Comparison of ENCODE assay signal across 10 cellular contexts in the genomic region with DNA sequence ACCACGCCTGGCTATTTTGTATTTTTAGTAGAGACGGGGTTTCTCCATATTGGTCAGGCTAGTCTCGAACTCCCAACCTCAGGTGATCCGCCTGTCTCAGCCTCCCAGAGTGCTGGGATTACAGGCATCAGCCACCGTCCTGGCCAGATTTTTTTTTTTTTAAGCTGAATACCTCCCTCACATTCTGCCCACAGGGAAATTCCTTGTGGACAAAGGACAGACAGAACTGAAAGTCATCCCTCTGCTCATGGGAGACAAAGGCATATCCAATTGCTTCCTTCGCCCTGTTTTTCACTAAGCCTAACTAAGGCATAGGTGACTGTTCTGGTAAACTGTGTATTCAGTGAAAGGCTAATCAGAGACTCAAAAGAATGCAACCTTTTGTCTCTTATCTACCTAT. TPM values are rescaled to one million over a fixed set of nuclear protein-coding genes. Genes with fewer than 3 reads are reported as not detected.
DNase-seq lines count a peak whose midpoint lies in the region; ATAC-seq, FAIRE-seq and TF ChIP-seq lines count a peak whose summit lies in the region.
"Not testable (repeated sequence)": the region's sequence is repeated elsewhere in the genome, so short reads cannot be mapped to it uniquely, and the experiment has no call there.
"Had no signal": no experiment of that assay in that cellular context is flagged by ENCODE, and none has a peak within 500 bp of the region (broad histone marks: within the 10 kb centered on the region; RNA-seq: fewer than 3 reads in every experiment).

No MANE protein-coding gene starts in this region.

- H3F3A ChIP-seq in GM23248 (ENCODE audit: insufficient read depth) = peaks cover 99% of the 10 kb centered on the region

- peaks cover 99% of the 10 kb centered on the region for H3K36me3 ChIP-seq in GM23248 (ENCODE audit: low read depth)
- H3K36me3 ChIP-seq in astrocyte (ENCODE audit: insufficient read depth, low read length) = peaks cover 33% of the 10 kb centered on the region
- H3K36me3 ChIP-seq in endodermal cell (ENCODE audit: control insufficient read depth, insufficient read depth, low read length) = not testable (repeated sequence)
- H3K36me3 ChIP-seq in osteoblast (ENCODE audit: insufficient read depth, low read length) = peaks cover 97% of the 10 kb centered on the region
- peaks cover 3 to 22% of the 10 kb centered on the region in 2 donors for H3K36me3 ChIP-seq in vagina

- in situ Hi-C loops in GM23248 (cut with MboI) = not testable (repeated sequence)

- not testable (repeated sequence) for TF ChIP-seq POLR2A in vagina (IDR thresholded peaks at IDR 0.05)

- CTCF ChIA-PET in RWPE1 (lab: Yijun Ruan, JAX) = interaction anchor here (0.6 to 1.2 kb wide), 2 partner anchors 159 to 371 kb away, joined by 3 read pairs; no protein-coding TSS in a partner anchor

- not testable (repeated sequence) for H2AFZ ChIP-seq in GM23248; astrocyte (ENCODE audit: low read depth, low read length); osteoblast (ENCODE audit: low read length)

- H3K27ac Mint-ChIP-seq in astrocyte (ENCODE audit: unreplicated experiment) = not testable (repeated sequence)
- H3K27ac Mint-ChIP-seq in endodermal cell = peak overlapping the region; percentile 22
- H3K27ac Mint-ChIP-seq in stimulated activated effector memory CD8-positive, alpha-beta T cell treated with anti-CD3 and anti-CD28 coated beads, Interleukin-12 subunit alpha, Interleukin-12 subunit beta, amount 100 ng/mL, for 72 hours = peak overlapping the region; percentile 29

- not testable (repeated sequence) for H4K20me1 ChIP-seq in GM23248 (ENCODE audit: insufficient read depth); astrocyte (ENCODE audit: insufficient read depth, low read length); osteoblast (ENCODE audit: insufficient read depth, low read length)

- not testable (repeated sequence) for H3K4me1 Mint-ChIP-seq in astrocyte (ENCODE audit: low read depth, unreplicated experiment); stimulated activated effector memory CD8-positive, alpha-beta T cell treated with anti-CD3 and anti-CD28 coated beads, Interleukin-12 subunit alpha, Interleukin-12 subunit beta, amount 100 ng/mL, for 72 hours
- peaks cover 13% of the 10 kb centered on the region for H3K4me1 Mint-ChIP-seq in endodermal cell

- not testable (repeated sequence) for H3K9me2 ChIP-seq in GM23248 (ENCODE audit: insufficient read depth)

- not testable (repeated sequence) for H3K4me2 ChIP-seq in GM23248 (ENCODE audit: unreplicated experiment); osteoblast (ENCODE audit: insufficient read depth, low read length)
- H3K4me2 ChIP-seq in astrocyte (ENCODE audit: low read length) = peak overlapping the region; percentile 37

- peak overlapping the region; percentile 13; the same call in 1 of the 2 replicates for H3K9ac ChIP-seq in GM23248
- H3K9ac ChIP-seq in astrocyte (ENCODE audit: low read length) = peak overlapping the region; percentile 24
- not testable (repeated sequence) for H3K9ac ChIP-seq in endodermal cell (ENCODE audit: extremely low read depth, low read length, poor library complexity, severe bottlenecking)

- not testable (repeated sequence) for DNase-seq in GM23248; RWPE1 (ENCODE audit: low spot score); osteoblast (ENCODE audit: insufficient read length, low spot score, missing footprints); stimulated activated effector memory CD8-positive, alpha-beta T cell treated with anti-CD3 and anti-CD28 coated beads, Interleukin-12 subunit alpha, Interleukin-12 subunit beta, amount 100 ng/mL, for 72 hours (ENCODE audit: low spot score in 2 of 2)
- peak; percentile 37 for DNase-seq in astrocyte (ENCODE audit: low read depth)
- peak; percentile 25 for DNase-seq in endodermal cell
- peak; percentile 11 for DNase-seq in kidney tubule cell (ENCODE audit: low spot score)
- DNase-seq in vagina (ENCODE audit: extremely low spot score in 2 of 2) = peak in 1 of 2 donors; percentile 19

- H3K9me3 Mint-ChIP-seq in astrocyte (ENCODE audit: unreplicated experiment); endodermal cell; stimulated activated effector memory CD8-positive, alpha-beta T cell treated with anti-CD3 and anti-CD28 coated beads, Interleukin-12 subunit alpha, Interleukin-12 subunit beta, amount 100 ng/mL, for 72 hours: not testable (repeated sequence)

- not testable (repeated sequence) for H3K4me3 Mint-ChIP-seq in astrocyte (ENCODE audit: unreplicated experiment); endodermal cell; stimulated activated effector memory CD8-positive, alpha-beta T cell treated with anti-CD3 and anti-CD28 coated beads, Interleukin-12 subunit alpha, Interleukin-12 subunit beta, amount 100 ng/mL, for 72 hours

- H3K79me2 ChIP-seq in GM23248 (ENCODE audit: insufficient read depth) (peaks cover 92% of the 10 kb centered on the region), osteoblast (ENCODE audit: insufficient read depth, low read length) (peaks cover 52% of the 10 kb centered on the region)
- not testable (repeated sequence) for H3K79me2 ChIP-seq in astrocyte (ENCODE audit: insufficient read depth, low read length)

- H3K9me3 ChIP-seq in GM23248 (ENCODE audit: low read depth); astrocyte (ENCODE audit: insufficient read depth, low read depth, low read length); endodermal cell (ENCODE audit: control insufficient read depth, low read length); osteoblast (ENCODE audit: low read depth, low read length); vagina: not testable (repeated sequence)

- not testable (repeated sequence) for FAIRE-seq in astrocyte (lab: Jason Lieb, UNC)

- H3K4me3 ChIP-seq in GM23248; astrocyte (ENCODE audit: insufficient read depth, low read depth, low read length); endodermal cell (ENCODE audit: low read length); osteoblast (ENCODE audit: insufficient read depth, low read length); vagina: not testable (repeated sequence)

- not testable (repeated sequence) for TF ChIP-seq CTCF in RWPE1 (conservative IDR thresholded peaks at IDR 0.05; ENCODE audit: low read depth); astrocyte (IDR thresholded peaks at IDR 0.05; ENCODE audit: insufficient read depth, low read depth, low read length); endodermal cell (conservative IDR thresholded peaks at IDR 0.05); osteoblast (IDR thresholded peaks at IDR 0.05; ENCODE audit: extremely low read depth, low read depth, low read length); vagina (IDR thresholded peaks at IDR 0.05)

- H3K27me3 ChIP-seq in GM23248 (replicated peaks; ENCODE audit: insufficient read depth); astrocyte (ENCODE audit: insufficient read depth, low read length); endodermal cell (ENCODE audit: control insufficient read depth, insufficient read depth, low read length, poor library complexity, severe bottlenecking); osteoblast (ENCODE audit: insufficient read depth, low read length); vagina: not testable (repeated sequence)

- not testable (repeated sequence) for ATAC-seq in stimulated activated effector memory CD8-positive, alpha-beta T cell treated with anti-CD3 and anti-CD28 coated beads, Interleukin-12 subunit alpha, Interleukin-12 subunit beta, amount 100 ng/mL, for 72 hours

- 92 to 97% methylated on average over 5 to 6 of the region's 6 CpGs for WGBS in GM23248 (ENCODE audit: low coverage in 1 of 2, low lambda C conversion rate in 2 of 2, missing lambda C conversion rate in 2 of 2), 2 experiments
- 86 to 93% methylated on average over 2 to 6 of the region's 6 CpGs for WGBS in endodermal cell (ENCODE audit: insufficient coverage in 1 of 2, insufficient read length in 1 of 2), 2 experiments

- peaks cover 13% of the 10 kb centered on the region for H3K4me1 ChIP-seq in GM23248 (ENCODE audit: insufficient read depth)
- H3K4me1 ChIP-seq in astrocyte (ENCODE audit: insufficient read depth, low read length) = peaks cover 17% of the 10 kb centered on the region
- H3K4me1 ChIP-seq in endodermal cell (ENCODE audit: control insufficient read depth, insufficient read depth, low read length) = not testable (repeated sequence)
- H3K4me1 ChIP-seq in osteoblast (ENCODE audit: insufficient read depth, low read length) = peaks cover 22% of the 10 kb centered on the region
- peaks cover 82% of the 10 kb centered on the region for H3K4me1 ChIP-seq in vagina

- peaks cover 23% of the 10 kb centered on the region for H3K27me3 Mint-ChIP-seq in astrocyte (ENCODE audit: low read depth, unreplicated experiment)
- H3K27me3 Mint-ChIP-seq in endodermal cell (ENCODE audit: insufficient read depth) = peaks cover 21% of the 10 kb centered on the region

- H3K36me3 Mint-ChIP-seq in astrocyte (ENCODE audit: low read depth, unreplicated experiment) = peaks cover 68% of the 10 kb centered on the region
- not testable (repeated sequence) for H3K36me3 Mint-ChIP-seq in endodermal cell (ENCODE audit: low read depth); stimulated activated effector memory CD8-positive, alpha-beta T cell treated with anti-CD3 and anti-CD28 coated beads, Interleukin-12 subunit alpha, Interleukin-12 subunit beta, amount 100 ng/mL, for 72 hours

- intact Hi-C loops in vagina (cut with DNase I) = not testable (repeated sequence)

- peak overlapping the region; percentile 48 for H3K27ac ChIP-seq in GM23248
- H3K27ac ChIP-seq in RWPE1 = peak overlapping the region; percentile 85
- peak overlapping the region; percentile 65 for H3K27ac ChIP-seq in astrocyte (ENCODE audit: low read depth, low read length)
- not testable (repeated sequence) for H3K27ac ChIP-seq in endodermal cell (ENCODE audit: low read depth, low read length)
- H3K27ac ChIP-seq in osteoblast (ENCODE audit: low read depth, low read length) = peak overlapping the region; percentile 90
- peak overlapping the region; percentile 64 for H3K27ac ChIP-seq in vagina

- POLR2A ChIA-PET in RWPE1 (lab: Yijun Ruan, JAX; ENCODE audit: low non-redundant PET) = not testable (repeated sequence)

RNA-seq across cellular contexts. Expression of a gene that starts 59.8 kb away (rescaled TPM):
- total RNA-seq in GM23248 (2014; rRNA removed; shearing (Covaris generic)) = 1,362 and 1,653 TPM in 2 replicates
- 344 and 350 TPM in 2 replicates for polyA plus RNA-seq in GM23248 (2016; fragmentation: Nextera tagmentation; extraction: Ambion mirVana)
- total RNA-seq in astrocyte (200 and 560 TPM in 2 replicates), endodermal cell (1 to 10 TPM in 1 of 2 donors, under 1 TPM in 1; 0.40 to 1.2 TPM), osteoblast (4,017 and 4,247 TPM in 2 replicates), vagina (315 TPM)
- polyA plus RNA-seq in endodermal cell (2013, experiment 1 of 2) = 21.1 TPM
- 20.4 TPM for polyA plus RNA-seq in endodermal cell (2013, experiment 2 of 2)
- polyA plus RNA-seq: CD14-positive monocyte, IgD-negative memory B cell had no signal

Comparison
In these comparisons a context has a peak if more than half of its experiments do, and no peak if none do; other contexts are left out.
1. RNA of a gene that starts 59.8 kb away (total RNA-seq): 4,017 to 4,247 TPM in osteoblast, 1,362 to 1,653 TPM in GM23248, 315 TPM in vagina (single experiment) and 200 to 560 TPM in astrocyte; 0.40 to 1.2 TPM in endodermal cell; every median in the first group is over 10 times any median in the second.